In genomic region chr16:72992142-72992601, GRCh38 we compare ENCODE assay signal across 16 cellular contexts. TPM values are rescaled to one million over a fixed set of nuclear protein-coding genes. Genes with fewer than 3 reads are reported as not detected.
DNase-seq lines count a peak whose midpoint lies in the region; ATAC-seq and TF ChIP-seq lines count a peak whose summit lies in the region.
"Had no signal": no experiment of that assay in that cellular context is flagged by ENCODE, and none has a peak within 500 bp of the region (broad histone marks: within the 10 kb centered on the region; RNA-seq: fewer than 3 reads in every experiment).

No MANE protein-coding gene starts in this region.

- ATAC-seq in HG02763 (IDR thresholded peaks at IDR 0.05; ENCODE audit: unreplicated experiment), result no peak
- ATAC-seq: stimulated activated naive CD8-positive, alpha-beta T cell treated with anti-CD3 and anti-CD28 coated beads, Interleukin-15, amount 100 ng/mL, for 72 hours had no signal

- H3K36me3 ChIP-seq in H7 (replicated peaks; ENCODE audit: control insufficient read depth, insufficient read depth, low read length), result no peaks in the 10 kb centered on the region
- H3K36me3 ChIP-seq: Peyer's patch had no signal

- no peak overlapping the region for H3K4me3 ChIP-seq in H7 (ENCODE audit: insufficient read depth, low read depth, low read length)
- H3K4me3 ChIP-seq: Peyer's patch had no signal

- peak overlapping the region; percentile 95 for H3K27ac ChIP-seq in VCaP
- H3K27ac ChIP-seq: Peyer's patch had no signal

- no peak for TF ChIP-seq CTCF in VCaP (conservative IDR thresholded peaks at IDR 0.05)

- no peaks in the 10 kb centered on the region for H3K27me3 ChIP-seq in H7 (ENCODE audit: control insufficient read depth, insufficient read depth, low read length)
- H3K27me3 ChIP-seq: Peyer's patch had no signal

- DNase-seq in H7 (peak; percentile 58), iPS-NIHi11 (ENCODE audit: low spot score) (peak; percentile 57), retina (peak; percentile 78), cerebellum (ENCODE audit: low spot score) (no peak), GM03348 (ENCODE audit: low spot score) (no peak), NCI-H2029 treated with DMSO at 0.1 percent for 48 hours (lab: John Stamatoyannopoulos, UW) (no peak)
- DNase-seq: activated CD4-positive, alpha-beta memory T cell treated with anti-CD3 and anti-CD28 coated beads for 36 hours; activated naive CD4-positive, alpha-beta T cell treated with anti-CD3 and anti-CD28 coated beads, Interleukin-2, amount 10 ng/mL, durations not matched to agents 7 days and 5 days; CD4-positive, alpha-beta T cell; cerebellar nuclear complex; kidney glomerular epithelial cell; occipital lobe; stimulated activated naive CD8-positive, alpha-beta T cell treated with anti-CD3 and anti-CD28 coated beads, Interleukin-15, amount 100 ng/mL, for 72 hours had no signal

RNA-seq across cellular contexts. Expression of gene ZFHX3, which starts 55.8 kb away (rescaled TPM):
- total RNA-seq in H7 (2014; rRNA removed; shearing (Covaris generic)), result 1.2 and 1.3 TPM in 2 replicates
- 4.7 TPM for total RNA-seq in cerebellum

Comparison
In these comparisons a context has a peak if more than half of its experiments do, and no peak if none do; other contexts are left out.
1. DNase-seq: peak in H7 (single experiment), iPS-NIHi11 (single experiment) and retina (single experiment); none in cerebellum (single experiment), GM03348 (single experiment) and NCI-H2029 treated with DMSO at 0.1 percent for 48 hours (single experiment).